In genomic region chr22:40194656-40195055, GRCh38 we compare ENCODE assay signal across 15 cellular contexts. TPM values are rescaled to one million over a fixed set of nuclear protein-coding genes. Genes with fewer than 3 reads are reported as not detected.
DNase-seq lines count a peak whose midpoint lies in the region; ATAC-seq and TF ChIP-seq lines count a peak whose summit lies in the region.
"Had no signal": no experiment of that assay in that cellular context is flagged by ENCODE, and none has a peak within 500 bp of the region (broad histone marks: within the 10 kb centered on the region; RNA-seq: fewer than 3 reads in every experiment).

No MANE protein-coding gene starts in this region.

- H3K18ac ChIP-seq in IMR-90 (ENCODE audit: low read depth, low read length), result no peak overlapping the region

- intact Hi-C loops in CD8-positive, alpha-beta T cell (cut with DNase I, micrococcal nuclease), result loop anchor here (5.0 kb wide), 2 partner anchors 33 to 147 kb away; no protein-coding TSS in a partner anchor
- intact Hi-C loops in IMR-90 (cut with micrococcal nuclease), result no loop called here

- TF ChIP-seq POLR2A in IMR-90 (IDR thresholded peaks at IDR 0.05; ENCODE audit: low read depth, low read length) (no peak), gastroesophageal sphincter (IDR thresholded peaks at IDR 0.05) (no peak), GM18505 (IDR thresholded peaks at IDR 0.05; ENCODE audit: borderline replicate concordance, extremely low read depth, insufficient read depth, insufficient read length) (no peak)

- no peaks in the 10 kb centered on the region for H3K27me3 ChIP-seq in CD8-positive, alpha-beta T cell (ENCODE audit: insufficient read depth, low read length)
- H3K27me3 ChIP-seq in IMR-90 (ENCODE audit: control insufficient read depth, insufficient read depth, low read length) (no peaks in the 10 kb centered on the region), gastroesophageal sphincter (no peaks in the 10 kb centered on the region), GM23248 (replicated peaks; ENCODE audit: insufficient read depth) (no peaks in the 10 kb centered on the region)
- H3K27me3 ChIP-seq: BE2C, SJSA1 had no signal

- no peaks in the 10 kb centered on the region for H3K9me3 Mint-ChIP-seq in CD8-positive, alpha-beta T cell
- no peaks in the 10 kb centered on the region for H3K9me3 Mint-ChIP-seq in osteocyte (ENCODE audit: unreplicated experiment)
- H3K9me3 Mint-ChIP-seq: activated CD4-positive, alpha-beta memory T cell treated with anti-CD3 and anti-CD28 coated beads, Interleukin-2, amount 10 ng/mL, durations not matched to agents 7 days and 5 days; effector memory CD8-positive, alpha-beta T cell had no signal

- peaks cover 21% of the 10 kb centered on the region for H3K9me1 ChIP-seq in IMR-90 (ENCODE audit: insufficient read depth, low read length)

- H3K4me3 ChIP-seq in CD8-positive, alpha-beta T cell (ENCODE audit: low read depth, low read length), result no peak overlapping the region
- H3K4me3 ChIP-seq in IMR-90 (ENCODE audit: insufficient read depth, low read depth, low read length) (no peak overlapping the region), gastroesophageal sphincter (no peak overlapping the region), GM23248 (no peak overlapping the region)
- H3K4me3 ChIP-seq: SJSA1 had no signal

- no peaks in the 10 kb centered on the region for H3K9me2 ChIP-seq in GM23248 (ENCODE audit: insufficient read depth)

- H2AK9ac ChIP-seq in IMR-90 (replicated peaks; ENCODE audit: low read depth, low read length, poor library complexity), result no peak overlapping the region

- H3K14ac ChIP-seq in IMR-90 (replicated peaks; ENCODE audit: low read depth, low read length), result no peak overlapping the region

- no peak for DNase-seq in CD8-positive, alpha-beta T cell
- DNase-seq in IMR-90 (no peak), osteocyte (ENCODE audit: extremely low spot score, unreplicated experiment) (peak; percentile 54), GM23248 (no peak)
- DNase-seq: activated CD4-positive, alpha-beta memory T cell treated with anti-CD3 and anti-CD28 coated beads, Interleukin-2, amount 10 ng/mL, durations not matched to agents 7 days and 5 days; activated naive CD4-positive, alpha-beta T cell treated with Interleukin-2 at 50 U/mL for 16 hours; BE2C; DMS79; effector memory CD8-positive, alpha-beta T cell; NCI-H1417 treated with DMSO at 0.1 percent for 48 hours; NCI-H446 treated with DMSO at 0.1 percent for 48 hours had no signal

- no peaks in the 10 kb centered on the region for H3K9me3 ChIP-seq in CD8-positive, alpha-beta T cell (ENCODE audit: low read length)
- no peaks in the 10 kb centered on the region for H3K9me3 ChIP-seq in IMR-90 (ENCODE audit: control insufficient read depth, insufficient read depth, low read length)
- H3K9me3 ChIP-seq in gastroesophageal sphincter, result no peaks in the 10 kb centered on the region
- H3K9me3 ChIP-seq in GM23248 (ENCODE audit: low read depth), result no peaks in the 10 kb centered on the region
- H3K9me3 ChIP-seq: BE2C, SJSA1 had no signal

- peaks cover 39 to 86% of the 10 kb centered on the region in 2 experiments for H3K79me1 ChIP-seq in IMR-90 (ENCODE audit: low read depth in 1 of 2, low read length in 2 of 2)

- ATAC-seq in CD8-positive, alpha-beta T cell, result no peak
- ATAC-seq in IMR-90 (ENCODE audit: low read depth) (no peak), gastroesophageal sphincter (no peak), HG02610 (IDR thresholded peaks at IDR 0.05; ENCODE audit: unreplicated experiment) (no peak), GM18505 (IDR thresholded peaks at IDR 0.05; ENCODE audit: unreplicated experiment) (no peak)
- ATAC-seq: effector memory CD8-positive, alpha-beta T cell had no signal

- H2BK15ac ChIP-seq in IMR-90 (ENCODE audit: low read depth, low read length), result no peak overlapping the region

- H4K91ac ChIP-seq in IMR-90 (ENCODE audit: insufficient read depth, low read depth, low read length), result no peak overlapping the region

- H3K23ac ChIP-seq in IMR-90 (ENCODE audit: low read depth, low read length), result no peak overlapping the region

- dilution Hi-C loops in IMR-90 (cut with HindIII; ENCODE audit: low sequenced_read_pairs, unreplicated experiment), result no loop called here

- no peak for TF ChIP-seq EP300 in gastroesophageal sphincter (IDR thresholded peaks at IDR 0.05)

- no peak overlapping the region for H3K56ac ChIP-seq in IMR-90 (ENCODE audit: extremely low read depth, insufficient read depth, low read length)

- CTCF ChIA-PET in CD8-positive, alpha-beta T cell (lab: Charles Lee), result interaction anchor here (1.1 to 4.5 kb wide), 6 partner anchors 14 to 170 kb away, joined by 3 to 17 read pairs (median 4); partner anchors contain the start of gene ADSL
- CTCF ChIA-PET in IMR-90 (lab: Yijun Ruan, JAX), result interaction anchor here (1.6 to 1.8 kb wide), 2 partner anchors 14 to 124 kb away, joined by 5 read pairs; no protein-coding TSS in a partner anchor

- H2BK20ac ChIP-seq in IMR-90 (ENCODE audit: low read depth, low read length), result no peak overlapping the region

- H3K4me2 ChIP-seq in IMR-90 (ENCODE audit: low read depth, low read length) (no peak overlapping the region; the same call in 1 of the 2 replicates), GM23248 (ENCODE audit: unreplicated experiment) (no peak overlapping the region)

- no peak for TF ChIP-seq RAD21 in IMR-90 (IDR thresholded peaks at IDR 0.05; ENCODE audit: low read length)

- peaks cover 95% of the 10 kb centered on the region for H3K79me2 ChIP-seq in GM23248 (ENCODE audit: insufficient read depth)

- H3K27me3 Mint-ChIP-seq in CD8-positive, alpha-beta T cell (ENCODE audit: low read depth), result no peaks in the 10 kb centered on the region
- H3K27me3 Mint-ChIP-seq in osteocyte (ENCODE audit: unreplicated experiment), result no peaks in the 10 kb centered on the region
- H3K27me3 Mint-ChIP-seq: activated CD4-positive, alpha-beta memory T cell treated with anti-CD3 and anti-CD28 coated beads, Interleukin-2, amount 10 ng/mL, durations not matched to agents 7 days and 5 days; effector memory CD8-positive, alpha-beta T cell had no signal

- H3K27ac Mint-ChIP-seq in CD8-positive, alpha-beta T cell, result peak overlapping the region; percentile 82
- H3K27ac Mint-ChIP-seq in osteocyte (ENCODE audit: unreplicated experiment), result no peak overlapping the region
- H3K27ac Mint-ChIP-seq: activated CD4-positive, alpha-beta memory T cell treated with anti-CD3 and anti-CD28 coated beads, Interleukin-2, amount 10 ng/mL, durations not matched to agents 7 days and 5 days had no signal

- no peak overlapping the region for H2AFZ ChIP-seq in IMR-90 (replicated peaks; ENCODE audit: low read length, poor library complexity)
- no peak overlapping the region for H2AFZ ChIP-seq in GM23248

- H3K36me3 ChIP-seq in CD8-positive, alpha-beta T cell (ENCODE audit: insufficient read depth, low read length), result no peaks in the 10 kb centered on the region
- H3K36me3 ChIP-seq in IMR-90 (ENCODE audit: control insufficient read depth, insufficient read depth, low read length), result no peaks in the 10 kb centered on the region
- no peaks in the 10 kb centered on the region for H3K36me3 ChIP-seq in gastroesophageal sphincter
- no peaks in the 10 kb centered on the region for H3K36me3 ChIP-seq in GM23248 (ENCODE audit: low read depth)
- H3K36me3 ChIP-seq: BE2C had no signal

- peaks cover 40% of the 10 kb centered on the region for H3K36me3 Mint-ChIP-seq in CD8-positive, alpha-beta T cell
- H3K36me3 Mint-ChIP-seq in osteocyte (ENCODE audit: unreplicated experiment), result peaks cover 16% of the 10 kb centered on the region

- H4K8ac ChIP-seq in IMR-90 (ENCODE audit: low read depth in 2 of 2, low read length in 2 of 2), result no peak overlapping the region

- POLR2A ChIA-PET in CD8-positive, alpha-beta T cell (lab: Charles Lee), result interaction anchor here (1.7 to 2.0 kb wide), 2 partner anchors 8 to 17 kb away, joined by 4 to 8 read pairs; partner anchors contain the start of gene TNRC6B
- POLR2A ChIA-PET in IMR-90 (lab: Charles Lee; ENCODE audit: unreplicated experiment), result no interaction called here

- H4K20me1 ChIP-seq in IMR-90 (ENCODE audit: insufficient read depth, low read length), result peaks cover 86% of the 10 kb centered on the region
- 0 out of 2 replicates have a peak, but pooled peaks cover 6% of the 10 kb centered on the region for H4K20me1 ChIP-seq in GM23248 (ENCODE audit: insufficient read depth)

- peak overlapping the region; percentile 33; the same call in 1 of the 2 replicates for H2AK5ac ChIP-seq in IMR-90 (ENCODE audit: low read depth, low read length)

- H3K9ac ChIP-seq in IMR-90 (ENCODE audit: low read depth, low read length) (no peak overlapping the region), GM23248 (no peak overlapping the region)

- no peak overlapping the region for H2BK5ac ChIP-seq in IMR-90 (ENCODE audit: low read depth, low read length, poor library complexity, severe bottlenecking)

- no peak for TF ChIP-seq CTCF in CD8-positive, alpha-beta T cell (IDR thresholded peaks at IDR 0.05)
- no peak for TF ChIP-seq CTCF in IMR-90 (conservative IDR thresholded peaks at IDR 0.05; ENCODE audit: low read depth, low read length)
- TF ChIP-seq CTCF in gastroesophageal sphincter (IDR thresholded peaks at IDR 0.05), result no peak
- TF ChIP-seq CTCF in osteocyte (IDR thresholded peaks at IDR 0.05), result no peak

- no peak overlapping the region for H3K4ac ChIP-seq in IMR-90 (ENCODE audit: low read depth, low read length)

- H3F3A ChIP-seq in GM23248 (ENCODE audit: insufficient read depth), result peaks cover 22% of the 10 kb centered on the region

- H3K4me1 ChIP-seq in CD8-positive, alpha-beta T cell (ENCODE audit: insufficient read depth, low read length), result peaks cover 50% of the 10 kb centered on the region
- H3K4me1 ChIP-seq in IMR-90 (ENCODE audit: control insufficient read depth, insufficient read depth, low read length) (peaks cover 15% of the 10 kb centered on the region), gastroesophageal sphincter (peaks cover 9 to 97% (median 53%) of the 10 kb centered on the region in 3 donors), GM23248 (ENCODE audit: insufficient read depth) (peaks cover 28% of the 10 kb centered on the region)

- in situ Hi-C loops in IMR-90 (cut with MboI; ENCODE audit: low sequenced_read_pairs), result loop anchor here (5.0 kb wide), 1 partner anchor 53 kb away; no protein-coding TSS in a partner anchor
- in situ Hi-C loops in GM23248 (cut with MboI), result no loop called here

- 71% methylated on average over 1 of the region's 3 CpGs; no CpG with 5 or more reads in 1 of the 2 experiments for WGBS in IMR-90 (ENCODE audit: extremely low coverage in 2 of 2, insufficient read length in 1 of 2), 2 experiments
- 54 to 67% methylated on average over 1 to 3 of the region's 3 CpGs for WGBS in gastroesophageal sphincter (ENCODE audit: low coverage in 1 of 2), 2 donors
- WGBS in GM23248 (ENCODE audit: low coverage in 1 of 2, low lambda C conversion rate in 2 of 2, missing lambda C conversion rate in 2 of 2), 2 experiments, result 82 to 83% methylated on average over 3 of the region's 3 CpGs

- peaks cover 86% of the 10 kb centered on the region for H3K4me1 Mint-ChIP-seq in CD8-positive, alpha-beta T cell (ENCODE audit: low read depth)
- H3K4me1 Mint-ChIP-seq in osteocyte (ENCODE audit: unreplicated experiment), result peaks cover 51% of the 10 kb centered on the region

- no peak overlapping the region for H3K4me3 Mint-ChIP-seq in CD8-positive, alpha-beta T cell
- no peak overlapping the region for H3K4me3 Mint-ChIP-seq in osteocyte (ENCODE audit: unreplicated experiment)
- H3K4me3 Mint-ChIP-seq: activated CD4-positive, alpha-beta memory T cell treated with anti-CD3 and anti-CD28 coated beads, Interleukin-2, amount 10 ng/mL, durations not matched to agents 7 days and 5 days; effector memory CD8-positive, alpha-beta T cell had no signal

- H2BK120ac ChIP-seq in IMR-90 (ENCODE audit: low read depth, low read length), result no peak overlapping the region

- BruUV-seq in IMR-90 (replicated peaks; lab: Mats Ljungman, UMichigan), result no TSS peak

- no peak overlapping the region for H4K5ac ChIP-seq in IMR-90 (ENCODE audit: low read depth, low read length)

- no peak overlapping the region for H3K27ac ChIP-seq in CD8-positive, alpha-beta T cell (ENCODE audit: low read depth, low read length)
- H3K27ac ChIP-seq in IMR-90 (ENCODE audit: insufficient read depth, low read length) (no peak overlapping the region), gastroesophageal sphincter (peak overlapping the region in 3 of 4 donors; percentile 38 to 82 (median 66)), GM23248 (no peak overlapping the region)
- H3K27ac ChIP-seq: SJSA1 had no signal

RNA-seq across cellular contexts. Expression of gene TNRC6B, which starts 16.9 kb away (rescaled TPM):
- 100 to 1,000 TPM in 1 of 2 experiments, 10 to 100 TPM in 1; 85.3 to 106 TPM for total RNA-seq in CD8-positive, alpha-beta T cell
- total RNA-seq in IMR-90 (2012; rRNA removed) (14.7 and 17.0 TPM in 2 replicates), gastroesophageal sphincter (10 to 100 TPM; 32.4 to 71.2 (median 60.7) TPM), osteocyte (47.4 and 50.3 TPM in 2 replicates)
- polyA plus RNA-seq in IMR-90 (2012; rRNA removed) (3.9 and 4.8 TPM in 2 replicates), GM23248 (2016; fragmentation: Nextera tagmentation; extraction: Ambion mirVana) (21.0 and 21.1 TPM in 2 replicates)
- polyA plus RNA-seq in IMR-90 (2012; cell fraction: cytosol; rRNA removed), result 0.79 and 2.9 TPM in 2 replicates
- 3.7 and 4.7 TPM in 2 replicates for polyA plus RNA-seq in IMR-90 (2012; cell fraction: nucleus; rRNA removed; ENCODE audit: low replicate concordance)
- 14.1 and 53.5 TPM in 2 replicates for total RNA-seq in GM23248 (2014; rRNA removed; shearing (Covaris generic))

Comparison
In these comparisons a context has a peak if more than half of its experiments do, and no peak if none do; other contexts are left out.
1. H3K27ac ChIP-seq: peak in gastroesophageal sphincter (3 of 4); none in CD8-positive, alpha-beta T cell (single experiment), IMR-90 (single experiment) and GM23248 (single experiment).